28 cellular contexts compared by ENCODE assay signal in genomic region chr15:68909601-68910000, GRCh38. TPM values are rescaled to one million over a fixed set of nuclear protein-coding genes. Genes with fewer than 3 reads are reported as not detected.
"Had no signal": no experiment of that assay in that cellular context is flagged by ENCODE, and none has a peak within 500 bp of the region (broad histone marks: within the 10 kb centered on the region; RNA-seq: fewer than 3 reads in every experiment).

No MANE protein-coding gene starts in this region.

- H3K4me3 ChIP-seq: left ventricle myocardium inferior, lung, neural progenitor cell, psoas muscle, right atrium auricular region, right lobe of liver, smooth muscle cell, tibial nerve, uterus had no signal

- H3K4me1 Mint-ChIP-seq: naive B cell; natural killer cell; nephron progenitor cell; neural progenitor cell; stimulated activated memory B cell treated with anti-CD40 and anti-IgM and Interleukin-4, amounts not matched to agents 10 μg/mL and 1 μg/mL and 100 μg/mL, for 72 hours; stimulated activated naive CD8-positive, alpha-beta T cell treated with anti-CD3 and anti-CD28 coated beads, Interleukin-15, amount 100 ng/mL, for 72 hours had no signal

- H3K4me1 ChIP-seq: left ventricle myocardium inferior, neural progenitor cell, parathyroid adenoma, psoas muscle, right atrium auricular region, right lobe of liver, tibial nerve, uterus had no signal

- H3K9ac ChIP-seq: neural progenitor cell, parathyroid adenoma had no signal

- H3K27me3 Mint-ChIP-seq: stimulated activated naive CD8-positive, alpha-beta T cell treated with anti-CD3 and anti-CD28 coated beads, Interleukin-15, amount 100 ng/mL, for 72 hours; type B pancreatic cell had no signal

- H3K9me3 Mint-ChIP-seq: mesothelial cell of epicardium; naive B cell; natural killer cell; neural progenitor cell; stimulated activated memory B cell treated with anti-CD40 and anti-IgM and Interleukin-4, amounts not matched to agents 10 μg/mL and 1 μg/mL and 100 μg/mL, for 72 hours; stimulated activated naive CD8-positive, alpha-beta T cell treated with anti-CD3 and anti-CD28 coated beads, Interleukin-15, amount 100 ng/mL, for 72 hours; type B pancreatic cell had no signal

- H3K4me3 Mint-ChIP-seq: mesothelial cell of epicardium; naive B cell; natural killer cell; nephron progenitor cell; neural progenitor cell; stimulated activated memory B cell treated with anti-CD40 and anti-IgM and Interleukin-4, amounts not matched to agents 10 μg/mL and 1 μg/mL and 100 μg/mL, for 72 hours; stimulated activated naive CD8-positive, alpha-beta T cell treated with anti-CD3 and anti-CD28 coated beads, Interleukin-15, amount 100 ng/mL, for 72 hours; type B pancreatic cell had no signal

- H2AFZ ChIP-seq: neural progenitor cell, parathyroid adenoma had no signal

- H3K36me3 Mint-ChIP-seq: mesothelial cell of epicardium; naive B cell; natural killer cell; neural progenitor cell; stimulated activated memory B cell treated with anti-CD40 and anti-IgM and Interleukin-4, amounts not matched to agents 10 μg/mL and 1 μg/mL and 100 μg/mL, for 72 hours; type B pancreatic cell had no signal

- H3K4me2 ChIP-seq: neural progenitor cell, smooth muscle cell had no signal

- H3K79me2 ChIP-seq: parathyroid adenoma had no signal

- H3K27me3 ChIP-seq: neural progenitor cell, right atrium auricular region, right lobe of liver, uterus had no signal

- DNase-seq: islet precursor cell; left ventricle myocardium inferior; mesendoderm; naive B cell; natural killer cell; nephron progenitor cell; occipital lobe; psoas muscle; right lobe of liver; stimulated activated CD4-positive, alpha-beta T cell treated with anti-CD3 and anti-CD28 coated beads, Interleukin-1b, Interleukin-23, amount 100 ng/mL, for 48 hours; stimulated activated CD4-positive, alpha-beta T cell treated with anti-CD3 and anti-CD28 coated beads, Interleukin-2, amount 100 ng/mL, for 48 hours; stimulated activated CD4-positive, alpha-beta T cell treated with anti-CD3 and anti-CD28 coated beads, Interleukin-4, amount 100 ng/mL, for 4 hours; stimulated activated CD8-positive, alpha-beta memory T cell treated with anti-CD3 and anti-CD28 coated beads, Interleukin-4, amount 100 ng/mL, for 48 hours; stimulated activated naive CD4-positive, alpha-beta T cell treated with Interleukin-2 at 50 U/mL for 16 hours; stimulated activated naive CD8-positive, alpha-beta T cell treated with anti-CD3 and anti-CD28 coated beads, Interleukin-15, amount 100 ng/mL, for 72 hours; substantia nigra; uterus had no signal

- H3K27ac Mint-ChIP-seq: mesothelial cell of epicardium; naive B cell; natural killer cell; nephron progenitor cell; neural progenitor cell; stimulated activated memory B cell treated with anti-CD40 and anti-IgM and Interleukin-4, amounts not matched to agents 10 μg/mL and 1 μg/mL and 100 μg/mL, for 72 hours; stimulated activated naive CD8-positive, alpha-beta T cell treated with anti-CD3 and anti-CD28 coated beads, Interleukin-15, amount 100 ng/mL, for 72 hours; type B pancreatic cell had no signal

- H3K36me3 ChIP-seq: left ventricle myocardium inferior, neural progenitor cell, neutrophil, right atrium auricular region, right lobe of liver, tibial nerve, uterus had no signal

- ATAC-seq: natural killer cell; psoas muscle; right lobe of liver; stimulated activated memory B cell treated with anti-CD40 and anti-IgM and Interleukin-4, amounts not matched to agents 10 μg/mL and 1 μg/mL and 100 μg/mL, for 72 hours; stimulated activated naive CD8-positive, alpha-beta T cell treated with anti-CD3 and anti-CD28 coated beads, Interleukin-15, amount 100 ng/mL, for 72 hours had no signal

- H3K27ac ChIP-seq: left ventricle myocardium inferior, neural progenitor cell, neutrophil, parathyroid adenoma, psoas muscle, right atrium auricular region, right lobe of liver, tibial nerve, uterus had no signal

RNA-seq across cellular contexts. Expression of gene SPESP1, which starts 20.7 kb away (rescaled TPM):
- total RNA-seq: mesothelial cell of epicardium, osteocyte, smooth muscle cell had no signal
